Comparison of ENCODE assay signal across 8 cellular contexts in the genomic region with DNA sequence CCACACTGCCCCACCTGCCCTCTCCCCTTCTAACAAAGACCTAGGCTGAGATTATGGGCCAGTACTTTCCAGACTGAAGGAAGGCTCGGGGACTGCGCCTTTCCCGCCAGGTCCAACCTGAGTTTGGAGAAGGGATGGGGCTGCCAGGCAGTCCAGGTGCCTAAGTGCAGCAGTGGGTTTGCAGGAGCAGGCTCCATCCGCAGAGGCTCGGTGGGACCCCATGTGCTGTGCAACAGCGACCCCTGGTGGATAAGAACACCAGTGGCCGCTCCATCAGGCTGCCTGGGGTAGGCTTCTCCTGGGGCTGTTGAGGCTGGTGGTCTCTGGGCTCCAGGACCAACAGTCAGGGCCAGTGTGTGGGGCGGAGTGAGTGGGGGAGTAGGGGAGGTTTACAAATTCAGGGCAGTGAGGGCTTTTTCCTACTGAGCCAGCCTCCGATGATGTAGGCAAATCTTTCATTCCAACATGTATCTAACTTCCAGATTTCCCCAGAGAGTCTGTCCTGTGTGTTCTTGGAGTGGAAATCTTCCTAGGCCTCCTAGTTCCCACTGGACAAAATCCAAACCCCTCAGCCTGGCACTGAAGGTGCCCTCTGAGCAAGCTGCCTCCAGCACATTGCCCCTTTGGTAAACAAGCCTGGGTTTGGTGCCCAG.
DNase-seq lines count a peak whose midpoint lies in the region; ATAC-seq, FAIRE-seq and TF ChIP-seq lines count a peak whose summit lies in the region.

No MANE protein-coding gene starts in this region.

- H3K56ac ChIP-seq in H1 (replicated peaks; ENCODE audit: insufficient read length, low read depth, low read length), result no peak overlapping the region

- CTCF ChIA-PET in H1 (lab: Charles Lee; ENCODE audit: partially characterized antibody), result interaction anchor here (0.7 to 13.1 kb wide), 13 partner anchors 10 to 302 kb away, joined by 3 to 177 read pairs (median 6); no protein-coding TSS in a partner anchor

- no peak overlapping the region for H3K18ac ChIP-seq in H1 (ENCODE audit: extremely low read depth, low read length)

- H4K8ac ChIP-seq in H1 (ENCODE audit: extremely low read depth, insufficient read depth, low read length), result no peak overlapping the region

- no peak overlapping the region for H4K91ac ChIP-seq in H1 (replicated peaks; ENCODE audit: insufficient read length, low read length)

- H3K23me2 ChIP-seq in H1 (ENCODE audit: low read depth, low read length), result no peaks in the 10 kb centered on the region; the same call in 1 of the 2 replicates

- H3K27me3 ChIP-seq in H1 (replicated peaks in 1 of 4; ENCODE audit: control insufficient read depth in 3 of 4, extremely low read depth in 1 of 4, insufficient read depth in 3 of 4, low read length in 3 of 4), result no peaks in the 10 kb centered on the region; a peak in 1 of 7 replicates

- FAIRE-seq in H1 (lab: Jason Lieb, UNC), result no peak

- H4K5ac ChIP-seq in H1 (ENCODE audit: insufficient read length, low read depth, low read length), result no peak overlapping the region

- H3K14ac ChIP-seq in H1 (ENCODE audit: insufficient read length), result no peak overlapping the region

- H3K4me1 ChIP-seq in H1 (replicated peaks in 1 of 4; ENCODE audit: control insufficient read depth in 3 of 4, insufficient read depth in 4 of 4, low read length in 3 of 4), result peaks cover 0 to 2% (median 0%) of the 10 kb centered on the region in 4 experiments; a peak in 1 of 7 replicates

- POLR2A ChIA-PET in H1 (lab: Charles Lee; ENCODE audit: partially characterized antibody), result no interaction called here

- H3K4me3 ChIP-seq in H1 (ENCODE audit: extremely low read depth in 1 of 4, insufficient read depth in 2 of 4, low read depth in 3 of 4, low read length in 4 of 4), result no peak overlapping the region

- peak; percentile 95 to 97 (median 95) for TF ChIP-seq CTCF in H1 (IDR thresholded peaks at IDR 0.05; ENCODE audit: control extremely low read depth in 1 of 3, insufficient read depth in 1 of 3, low read depth in 1 of 3, low read length in 3 of 3)

- H2BK20ac ChIP-seq in H1 (ENCODE audit: low read length), result no peak overlapping the region

- no peak overlapping the region for H2BK5ac ChIP-seq in H1 (ENCODE audit: low read depth, low read length)

- H3K4ac ChIP-seq in H1 (replicated peaks; ENCODE audit: insufficient read length, low read depth, low read length), result no peak overlapping the region

- no peak overlapping the region for H3K9ac ChIP-seq in H1 (replicated peaks in 1 of 4; ENCODE audit: extremely low read depth in 1 of 4, low read depth in 3 of 4, low read length in 3 of 4)

- H2AFZ ChIP-seq in H1 (ENCODE audit: low read length), result no peak overlapping the region

- H2AK5ac ChIP-seq in H1 (ENCODE audit: low read depth, low read length), result no peak overlapping the region

- no peak overlapping the region for H2BK120ac ChIP-seq in H1 (replicated peaks; ENCODE audit: low read depth, low read length)

- no peak overlapping the region for H3K23ac ChIP-seq in H1 (ENCODE audit: insufficient read length)

- H2BK12ac ChIP-seq in H1 (ENCODE audit: low read depth, low read length), result no peak overlapping the region

- H3K9me3 ChIP-seq in H1 (ENCODE audit: insufficient read depth in 2 of 2, low read depth in 1 of 2, low read length in 1 of 2), result no peaks in the 10 kb centered on the region

- no peaks in the 10 kb centered on the region for H3K79me1 ChIP-seq in H1 (ENCODE audit: low read depth, low read length)

- peak; percentile 93 for ATAC-seq in GM19372 (IDR thresholded peaks at IDR 0.05; ENCODE audit: low read depth, unreplicated experiment)
- ATAC-seq in HG03378 (IDR thresholded peaks at IDR 0.05; ENCODE audit: unreplicated experiment), result peak; percentile 88

- no peak for TF ChIP-seq EP300 in H1 (IDR thresholded peaks at IDR 0.05; ENCODE audit: borderline replicate concordance in 1 of 2, low read depth in 2 of 2, low read length in 2 of 2)

- no peaks in the 10 kb centered on the region for H4K20me1 ChIP-seq in H1 (replicated peaks in 1 of 2; ENCODE audit: control insufficient read depth in 1 of 2, insufficient read depth in 2 of 2, low read length in 2 of 2)

- WGBS in H1 (ENCODE audit: extremely low coverage in 1 of 2, insufficient coverage in 1 of 2, insufficient read length in 1 of 2, insufficient replicate concordance in 2 of 2, low coverage in 1 of 2, low lambda C conversion rate in 2 of 2, missing lambda C conversion rate in 1 of 2), 2 experiments, result 31% methylated on average over 9 of the region's 9 CpGs; no CpG with 5 or more reads in 1 of the 2 experiments

- peak; percentile 79 for DNase-seq in COLO829 (ENCODE audit: low spot score)
- DNase-seq in NCI-H774 (lab: John Stamatoyannopoulos, UW), result peak; percentile 51
- DNase-seq in activated CD8-positive, alpha-beta memory T cell treated with anti-CD3 and anti-CD28 coated beads for 48 hours (ENCODE audit: low read depth in 2 of 3, low spot score in 2 of 3), result peak; percentile 35 to 72 (median 54)
- peak; percentile 59 to 92 for DNase-seq in H1 (ENCODE audit: low read depth in 1 of 2, low spot score in 2 of 2)
- DNase-seq in midbrain (lab: John Stamatoyannopoulos, UW), result peak; percentile 75
- peak; percentile 38 to 60 for DNase-seq in stimulated activated CD8-positive, alpha-beta memory T cell treated with anti-CD3 and anti-CD28 coated beads, Interleukin-4, amount 100 ng/mL, for 4 hours (ENCODE audit: low read depth in 2 of 2, low spot score in 1 of 2)

- H2BK15ac ChIP-seq in H1 (ENCODE audit: low read length), result no peak overlapping the region

- peak; percentile 99 to 100 for TF ChIP-seq RAD21 in H1 (IDR thresholded peaks at IDR 0.05 in 1 of 2, conservative IDR thresholded peaks at IDR 0.05 in 1 of 2; ENCODE audit: low read depth in 2 of 2, low read length in 2 of 2)

- no peak overlapping the region for H3K27ac ChIP-seq in H1 (ENCODE audit: low read depth, low read length)

- no peak overlapping the region for H3K4me2 ChIP-seq in H1 (ENCODE audit: insufficient read depth in 1 of 2, low read depth in 2 of 2, low read length in 2 of 2)

- H3K36me3 ChIP-seq in H1 (ENCODE audit: control insufficient read depth in 2 of 4, insufficient read depth in 4 of 4, low read length in 3 of 4), result no peaks in the 10 kb centered on the region

- no peak for TF ChIP-seq POLR2A in H1 (IDR thresholded peaks at IDR 0.05; ENCODE audit: control extremely low read depth in 1 of 2, low read depth in 2 of 2, low read length in 2 of 2)

- no peaks in the 10 kb centered on the region for H3K79me2 ChIP-seq in H1 (ENCODE audit: control insufficient read depth in 1 of 2, insufficient read depth in 2 of 2, low read length in 2 of 2)

TF ChIP-seq in H1, 55 proteins besides CTCF, POLR2A, EP300 and RAD21:
- TF ChIP-seq RXRA (IDR thresholded peaks at IDR 0.05; ENCODE audit: insufficient read depth, low read depth, low read length), result no peak
- TF ChIP-seq, protein P1, sequence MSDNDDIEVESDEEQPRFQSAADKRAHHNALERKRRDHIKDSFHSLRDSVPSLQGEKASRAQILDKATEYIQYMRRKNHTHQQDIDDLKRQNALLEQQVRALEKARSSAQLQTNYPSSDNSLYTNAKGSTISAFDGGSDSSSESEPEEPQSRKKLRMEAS (IDR thresholded peaks at IDR 0.05), result 0 out of 2 replicates have a peak, but pooled peaks have one; percentile 33
- TF ChIP-seq, protein P2, sequence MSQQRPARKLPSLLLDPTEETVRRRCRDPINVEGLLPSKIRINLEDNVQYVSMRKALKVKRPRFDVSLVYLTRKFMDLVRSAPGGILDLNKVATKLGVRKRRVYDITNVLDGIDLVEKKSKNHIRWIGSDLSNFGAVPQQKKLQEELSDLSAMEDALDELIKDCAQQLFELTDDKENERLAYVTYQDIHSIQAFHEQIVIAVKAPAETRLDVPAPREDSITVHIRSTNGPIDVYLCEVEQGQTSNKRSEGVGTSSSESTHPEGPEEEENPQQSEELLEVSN (IDR thresholded peaks at IDR 0.05), result peak; percentile 37; the same call in 1 of the 2 replicates
- TF ChIP-seq TBP (IDR thresholded peaks at IDR 0.05; ENCODE audit: low read depth, low read length), result peak; percentile 81
- 0 out of 2 replicates have a peak, but pooled peaks have one; percentile 15 for TF ChIP-seq YY1 (IDR thresholded peaks at IDR 0.05; ENCODE audit: low read depth, low read length)
